ENCODE assay signal across 15 cellular contexts in genomic region chr3:98600412-98601095, GRCh38. TPM values are rescaled to one million over a fixed set of nuclear protein-coding genes. Genes with fewer than 3 reads are reported as not detected.
DNase-seq lines count a peak whose midpoint lies in the region; ATAC-seq lines count a peak whose summit lies in the region.
"Had no signal": no experiment of that assay in that cellular context is flagged by ENCODE, and none has a peak within 500 bp of the region (broad histone marks: within the 10 kb centered on the region; RNA-seq: fewer than 3 reads in every experiment).

No MANE protein-coding gene starts in this region.

- no peak for DNase-seq in NCI-H524 treated with DMSO at 0.1 percent for 48 hours (lab: John Stamatoyannopoulos, UW)
- DNase-seq in NCI-H226: no peak
- DNase-seq in activated CD8-positive, alpha-beta memory T cell treated with anti-CD3 and anti-CD28 coated beads for 24 hours: no peak
- no peak for DNase-seq in activated T-cell treated with anti-CD3 and anti-CD28 coated beads, Interleukin-2, amount 50 U/mL, for 72 hours
- DNase-seq: activated CD4-positive, alpha-beta T cell treated with anti-CD3 and anti-CD28 coated beads, Interleukin-2, amount 50 U/mL, for 4 hours; activated naive CD8-positive, alpha-beta T cell treated with anti-CD3 and anti-CD28 coated beads, Interleukin-2, amount 10 ng/mL, durations not matched to agents 7 days and 5 days; naive B cell; NCI-H1417; retina; T-helper 1 cell had no signal

- ATAC-seq in GM18502 (IDR thresholded peaks at IDR 0.05; ENCODE audit: poor library complexity, unreplicated experiment) (peak; percentile 46), GM19467 (IDR thresholded peaks at IDR 0.05; ENCODE audit: unreplicated experiment) (peak; percentile 57), HG02870 (IDR thresholded peaks at IDR 0.05; ENCODE audit: unreplicated experiment) (peak; percentile 41), HG03558 (IDR thresholded peaks at IDR 0.05; ENCODE audit: extremely low read depth, unreplicated experiment) (peak; percentile 38)
- ATAC-seq in activated T-cell treated with anti-CD3 and anti-CD28 coated beads, Interleukin-2, amount 50 U/mL, for 72 hours (replicated peaks in 1 of 2): no peak

- H3K9me3 Mint-ChIP-seq in activated T-cell treated with anti-CD3 and anti-CD28 coated beads, Interleukin-2, amount 50 U/mL, for 72 hours: no peaks in the 10 kb centered on the region
- H3K9me3 Mint-ChIP-seq: activated naive CD8-positive, alpha-beta T cell treated with anti-CD3 and anti-CD28 coated beads, Interleukin-2, amount 10 ng/mL, durations not matched to agents 7 days and 5 days; dendritic cell treated with granulocyte-macrophage colony-stimulating factor and Interleukin-4, amounts not matched to agents 40 ng/mL and 50 ng/mL, for 4 days had no signal

- peaks cover 6% of the 10 kb centered on the region for H3K27me3 Mint-ChIP-seq in activated T-cell treated with anti-CD3 and anti-CD28 coated beads, Interleukin-2, amount 50 U/mL, for 72 hours (ENCODE audit: low read depth)
- H3K27me3 Mint-ChIP-seq: dendritic cell treated with granulocyte-macrophage colony-stimulating factor and Interleukin-4, amounts not matched to agents 40 ng/mL and 50 ng/mL, for 4 days had no signal

- no peaks in the 10 kb centered on the region for H3K36me3 Mint-ChIP-seq in activated T-cell treated with anti-CD3 and anti-CD28 coated beads, Interleukin-2, amount 50 U/mL, for 72 hours (ENCODE audit: insufficient read depth in 2 of 2)
- H3K36me3 Mint-ChIP-seq: naive B cell had no signal

- H3K4me1 Mint-ChIP-seq in activated T-cell treated with anti-CD3 and anti-CD28 coated beads, Interleukin-2, amount 50 U/mL, for 72 hours (ENCODE audit: low read depth): no peaks in the 10 kb centered on the region

- H3K4me3 Mint-ChIP-seq in activated T-cell treated with anti-CD3 and anti-CD28 coated beads, Interleukin-2, amount 50 U/mL, for 72 hours: no peak overlapping the region
- H3K4me3 Mint-ChIP-seq: activated naive CD8-positive, alpha-beta T cell treated with anti-CD3 and anti-CD28 coated beads, Interleukin-2, amount 10 ng/mL, durations not matched to agents 7 days and 5 days; dendritic cell treated with granulocyte-macrophage colony-stimulating factor and Interleukin-4, amounts not matched to agents 40 ng/mL and 50 ng/mL, for 4 days; naive B cell had no signal

- no peak overlapping the region for H3K27ac Mint-ChIP-seq in activated T-cell treated with anti-CD3 and anti-CD28 coated beads, Interleukin-2, amount 50 U/mL, for 72 hours
- H3K27ac Mint-ChIP-seq: activated naive CD8-positive, alpha-beta T cell treated with anti-CD3 and anti-CD28 coated beads, Interleukin-2, amount 10 ng/mL, durations not matched to agents 7 days and 5 days; dendritic cell treated with granulocyte-macrophage colony-stimulating factor and Interleukin-4, amounts not matched to agents 40 ng/mL and 50 ng/mL, for 4 days; naive B cell had no signal

RNA-seq across cellular contexts. Expression of gene CPOX, which starts 7.1 kb away (rescaled TPM):
- total RNA-seq in activated T-cell treated with anti-CD3 and anti-CD28 coated beads, Interleukin-2, amount 50 U/mL, for 72 hours: 10 to 100 TPM; 36.5 to 36.7 TPM

Comparison
In these comparisons a context has a peak if more than half of its experiments do, and no peak if none do; other contexts are left out.
1. ATAC-seq: peak in GM18502 (single experiment), GM19467 (single experiment), HG02870 (single experiment) and HG03558 (single experiment); none in activated T-cell treated with anti-CD3 and anti-CD28 coated beads, Interleukin-2, amount 50 U/mL, for 72 hours (0 of 2).